ENCODE assay signal across 11 cellular contexts in genomic region chr16:2206780-2207433, GRCh38. TPM values are rescaled to one million over a fixed set of nuclear protein-coding genes. Genes with fewer than 3 reads are reported as not detected.
DNase-seq lines count a peak whose midpoint lies in the region; ATAC-seq, FAIRE-seq and TF ChIP-seq lines count a peak whose summit lies in the region.
"Had no signal": no experiment of that assay in that cellular context is flagged by ENCODE, and none has a peak within 500 bp of the region (broad histone marks: within the 10 kb centered on the region; RNA-seq: fewer than 3 reads in every experiment).

No MANE protein-coding gene starts in this region.

- no peak for FAIRE-seq in HepG2 (lab: Jason Lieb, UNC)

- intact Hi-C loops in HepG2 (cut with micrococcal nuclease; ENCODE audit: unreplicated experiment) (no loop called here), right lobe of liver (cut with DNase I) (no loop called here), PC-9 (cut with micrococcal nuclease; ENCODE audit: unreplicated experiment) (no loop called here)

- H3K36me3 Mint-ChIP-seq in endothelial cell (ENCODE audit: low read depth, unreplicated experiment): peaks cover 8% of the 10 kb centered on the region
- peaks cover 4% of the 10 kb centered on the region for H3K36me3 Mint-ChIP-seq in type B pancreatic cell

- CTCF ChIA-PET in HepG2 (lab: Yijun Ruan, JAX; ENCODE audit: low intra/inter-chr PET ratio, low total read pairs): no interaction called here
- CTCF ChIA-PET in PC-9 (lab: Charles Lee): interaction anchor here (0.6 kb wide), 3 partner anchors 29 to 232 kb away, joined by 4 to 7 read pairs (median 4); no protein-coding TSS in a partner anchor

- TF ChIP-seq POLR2A in HepG2 (IDR thresholded peaks at IDR 0.05; ENCODE audit: insufficient read depth in 1 of 2, low read depth in 2 of 2, low read length in 2 of 2) (no peak), right lobe of liver (IDR thresholded peaks at IDR 0.05) (no peak)

- H3K4me3 ChIP-seq in HepG2 (replicated peaks in 1 of 3; ENCODE audit: insufficient read depth in 1 of 3, low read depth in 2 of 3, low read length in 3 of 3) (0 out of 6 replicates have a peak overlapping the region, but pooled peaks of 1 of the 3 experiments have one; percentile 96), right lobe of liver (no peak overlapping the region), PC-9 (peak overlapping the region; percentile 91; the same call in 1 of the 2 replicates)

- TF ChIP-seq CTCF in HepG2 (CRISPR knock-in tag; IDR thresholded peaks at IDR 0.05): no peak
- no peak for TF ChIP-seq CTCF in right lobe of liver (IDR thresholded peaks at IDR 0.05)
- TF ChIP-seq CTCF in PC-9 (conservative IDR thresholded peaks at IDR 0.05): no peak
- TF ChIP-seq CTCF in endothelial cell (IDR thresholded peaks at IDR 0.05; ENCODE audit: unreplicated experiment): no peak
- no peak for TF ChIP-seq CTCF in type B pancreatic cell (conservative IDR thresholded peaks at IDR 0.05)

- H3K79me2 ChIP-seq in HepG2 (ENCODE audit: insufficient read depth, low read length) (peaks cover 8% of the 10 kb centered on the region), PC-9 (ENCODE audit: low read depth) (peaks cover 22% of the 10 kb centered on the region)

- POLR2A ChIA-PET in HepG2 (lab: Yijun Ruan, JAX): interaction anchor here (1.0 to 4.3 kb wide), 4 partner anchors 8 to 52 kb away, joined by 3 to 18 read pairs (median 8); partner anchors contain the start of genes PGP and TRAF7
- POLR2A ChIA-PET in PC-9 (lab: Charles Lee; ENCODE audit: unreplicated experiment): no interaction called here

- H3K9me3 Mint-ChIP-seq in endothelial cell (ENCODE audit: unreplicated experiment) (no peaks in the 10 kb centered on the region), type B pancreatic cell (no peaks in the 10 kb centered on the region)

- H3K36me3 ChIP-seq in HepG2 (replicated peaks in 1 of 2; ENCODE audit: control insufficient read depth in 1 of 2, insufficient read depth in 2 of 2, low read length in 2 of 2) (peaks cover 2 to 13% of the 10 kb centered on the region in 2 experiments; a peak in 4 of 5 replicates), right lobe of liver (peaks cover 0 to 19% (median 7%) of the 10 kb centered on the region in 4 donors), PC-9 (ENCODE audit: low read depth) (0 out of 2 replicates have a peak, but pooled peaks cover 6% of the 10 kb centered on the region)

- peaks cover 43% of the 10 kb centered on the region for H3K4me1 ChIP-seq in HepG2 (ENCODE audit: insufficient read depth, low read length)
- peaks cover 0 to 18% (median 6%) of the 10 kb centered on the region in 4 donors for H3K4me1 ChIP-seq in right lobe of liver
- H3K4me1 ChIP-seq in PC-9 (replicated peaks; ENCODE audit: insufficient read depth): peaks cover 18% of the 10 kb centered on the region

- no peak for ATAC-seq in HepG2
- no peak for ATAC-seq in right lobe of liver

- TF ChIP-seq EP300 in HepG2 (IDR thresholded peaks at IDR 0.05; ENCODE audit: low read depth in 2 of 2, low read length in 2 of 2) (no peak), HepG2 (CRISPR knock-in tag; IDR thresholded peaks at IDR 0.05; ENCODE audit: borderline replicate concordance) (no peak)

- no peak overlapping the region for H3K27ac ChIP-seq in HepG2 (ENCODE audit: extremely low read length, insufficient read depth, low read length)
- H3K27ac ChIP-seq in right lobe of liver: no peak overlapping the region
- H3K27ac ChIP-seq in PC-9: no peak overlapping the region

- WGBS in HepG2 (ENCODE audit: low lambda C conversion rate): 93% methylated on average over 7 of the region's 23 CpGs
- 85% methylated on average over 5 of the region's 23 CpGs for WGBS in right lobe of liver (ENCODE audit: insufficient coverage, low coverage, low lambda C conversion rate, missing lambda C conversion rate)

- H3K27me3 Mint-ChIP-seq in endothelial cell (ENCODE audit: unreplicated experiment) (peaks cover 12% of the 10 kb centered on the region), type B pancreatic cell (peaks cover 6% of the 10 kb centered on the region)

- no peak overlapping the region; the same call in 1 of the 2 replicates for H3K9ac ChIP-seq in HepG2 (ENCODE audit: insufficient read depth, low read depth, low read length)

- DNase-seq in HepG2 (ENCODE audit: low spot score) (no peak), right lobe of liver (no peak), PC-9 (no peak), endothelial cell (ENCODE audit: low spot score) (no peak), type B pancreatic cell (ENCODE audit: extremely low spot score, unreplicated experiment) (no peak), UCSD-AML1 (lab: John Stamatoyannopoulos, UW; ENCODE audit: unreplicated experiment) (no peak), midbrain (lab: John Stamatoyannopoulos, UW) (no peak), putamen (ENCODE audit: low spot score) (no peak)
- DNase-seq: NCI-H1436, Right ventricle myocardium superior had no signal

- H3K27me3 ChIP-seq in HepG2 (ENCODE audit: control insufficient read depth in 1 of 2, insufficient read depth in 2 of 2, low read length in 2 of 2) (no peaks in the 10 kb centered on the region), right lobe of liver (no peaks in the 10 kb centered on the region), PC-9 (ENCODE audit: insufficient read depth, low read depth) (no peaks in the 10 kb centered on the region)
- H3K27me3 ChIP-seq: tibial nerve had no signal

- no peaks in the 10 kb centered on the region for H3K9me3 ChIP-seq in HepG2 (ENCODE audit: low read length)
- H3K9me3 ChIP-seq in right lobe of liver: no peaks in the 10 kb centered on the region
- no peaks in the 10 kb centered on the region for H3K9me3 ChIP-seq in PC-9 (ENCODE audit: insufficient read depth, low read depth)
- H3K9me3 ChIP-seq: tibial nerve had no signal

- H3K27ac Mint-ChIP-seq in endothelial cell (ENCODE audit: unreplicated experiment) (no peak overlapping the region), type B pancreatic cell (peak overlapping the region; percentile 78)

- peaks cover 20% of the 10 kb centered on the region; the same call in 1 of the 2 replicates for H3F3A ChIP-seq in PC-9 (ENCODE audit: insufficient read depth, low read depth)

- no peak for TF ChIP-seq RAD21 in HepG2 (CRISPR knock-in tag; IDR thresholded peaks at IDR 0.05)

- in situ Hi-C loops in HepG2 (cut with HindIII; ENCODE audit: extremely low pct_ligation_motif_present, low pct_unique_long_range_greater_than_20kb): no loop called here

- H3K4me2 ChIP-seq in HepG2 (ENCODE audit: low read depth, low read length) (peak overlapping the region; percentile 95; the same call in 1 of the 2 replicates), PC-9 (peak overlapping the region; percentile 88)

- peak overlapping the region; percentile 81 for H3K4me3 Mint-ChIP-seq in endothelial cell (ENCODE audit: unreplicated experiment)
- H3K4me3 Mint-ChIP-seq in type B pancreatic cell: peak overlapping the region; percentile 85

- no peaks in the 10 kb centered on the region for H4K20me1 ChIP-seq in HepG2 (ENCODE audit: insufficient read depth, low read length)
- peaks cover 3% of the 10 kb centered on the region; the same call in 1 of the 2 replicates for H4K20me1 ChIP-seq in PC-9 (ENCODE audit: insufficient read depth)

- H3K4me1 Mint-ChIP-seq in endothelial cell (ENCODE audit: unreplicated experiment) (peaks cover 12% of the 10 kb centered on the region), type B pancreatic cell (ENCODE audit: unreplicated experiment) (peaks cover 17% of the 10 kb centered on the region)

- no peaks in the 10 kb centered on the region for H3K9me2 ChIP-seq in PC-9 (ENCODE audit: insufficient read depth)

- H2AFZ ChIP-seq in HepG2 (ENCODE audit: low read length) (no peak overlapping the region), PC-9 (no peak overlapping the region)

- BruUV-seq in HepG2 (replicated peaks; lab: Mats Ljungman, UMichigan) (TSS peak; percentile 45), PC-9 (replicated peaks; lab: Mats Ljungman, UMichigan) (no TSS peak)

RNA-seq across cellular contexts. Expression of gene MLST8, which starts 1.7 kb away (rescaled TPM):
- total RNA-seq in HepG2 (2016; rRNA removed; fragmentation: Illumina TruSeq; extraction: Trizol) (25.2 and 30.8 TPM in 2 replicates), right lobe of liver (10 to 100 TPM; 13.1 to 51.0 (median 17.5) TPM), PC-9 (2021) (66.3 and 74.2 TPM in 2 replicates), endothelial cell (ENCODE audit: unreplicated experiment) (35.4 TPM), type B pancreatic cell (ENCODE audit: low replicate concordance) (44.9 and 56.8 TPM in 2 replicates)
- 66.8 and 68.3 TPM in 2 replicates for total RNA-seq in HepG2 (2016; cell fraction: cytosol; rRNA removed; fragmentation: Illumina TruSeq; extraction: Trizol; ENCODE audit: low read depth)
- total RNA-seq in HepG2 (2016; cell fraction: insoluble cytoplasmic fraction; rRNA removed; fragmentation: Illumina TruSeq; extraction: Trizol): 24.8 and 34.9 TPM in 2 replicates
- 73.3 and 82.0 TPM in 2 replicates for total RNA-seq in HepG2 (2016; cell fraction: membrane; rRNA removed; fragmentation: Illumina TruSeq; extraction: Trizol)
- total RNA-seq in HepG2 (2016; cell fraction: nucleus; rRNA removed; fragmentation: Illumina TruSeq; extraction: Trizol): 20.0 and 20.9 TPM in 2 replicates
- 70.9 and 72.7 TPM in 2 replicates for polyA plus RNA-seq in HepG2 (2011; rRNA removed)
- 88.3 and 159 TPM in 2 replicates for polyA plus RNA-seq in HepG2 (2011; cell fraction: cytosol; rRNA removed)
- 109 and 133 TPM in 2 replicates for polyA plus RNA-seq in HepG2 (2011; cell fraction: nucleus; rRNA removed)
- 26.5 and 34.3 TPM in 2 replicates for polyA plus RNA-seq in HepG2 (2012)
- polyA plus RNA-seq in HepG2 (2016; cell fraction: cytosol; fragmentation: Illumina TruSeq; extraction: Trizol; ENCODE audit: low read depth): 136 and 139 TPM in 2 replicates
- 45.5 and 48.4 TPM in 2 replicates for polyA plus RNA-seq in HepG2 (2016; cell fraction: insoluble cytoplasmic fraction; fragmentation: Illumina TruSeq; extraction: Trizol; ENCODE audit: low read depth)
- 121 and 123 TPM in 2 replicates for polyA plus RNA-seq in HepG2 (2016; cell fraction: membrane; fragmentation: Illumina TruSeq; extraction: Trizol; ENCODE audit: low read depth)
- polyA plus RNA-seq in HepG2 (2016; cell fraction: nucleus; fragmentation: Illumina TruSeq; extraction: Trizol; ENCODE audit: insufficient read depth, low read depth): 52.7 and 57.3 TPM in 2 replicates
- polyA minus RNA-seq in HepG2 (2011; rRNA and poly(A)+ RNA removed; ENCODE audit: low replicate concordance): 111 and 121 TPM in 2 replicates
- 30.5 and 31.0 TPM in 2 replicates for polyA minus RNA-seq in HepG2 (2011; cell fraction: cytosol; rRNA and poly(A)+ RNA removed)
- 41.5 and 46.5 TPM in 2 replicates for polyA minus RNA-seq in HepG2 (2011; cell fraction: nucleus; rRNA and poly(A)+ RNA removed)

RNA-seq across cellular contexts. Expression of gene BRICD5, which starts 3.8 kb away (rescaled TPM):
- total RNA-seq in HepG2 (2016; rRNA removed; fragmentation: Illumina TruSeq; extraction: Trizol) (1.7 and 5.8 TPM in 2 replicates), right lobe of liver (1 to 10 TPM in 4 of 6 experiments, under 1 TPM in 2; 0.74 to 3.7 (median 2.0) TPM), PC-9 (2021) (17.1 and 24.6 TPM in 2 replicates), endothelial cell (ENCODE audit: unreplicated experiment) (21.1 TPM), type B pancreatic cell (ENCODE audit: low replicate concordance) (8.7 and 16.6 TPM in 2 replicates)
- total RNA-seq in HepG2 (2016; cell fraction: cytosol; rRNA removed; fragmentation: Illumina TruSeq; extraction: Trizol; ENCODE audit: low read depth): 2.2 and 3.3 TPM in 2 replicates
- total RNA-seq in HepG2 (2016; cell fraction: insoluble cytoplasmic fraction; rRNA removed; fragmentation: Illumina TruSeq; extraction: Trizol): 1.6 and 6.3 TPM in 2 replicates
- 1.4 and 2.7 TPM in 2 replicates for total RNA-seq in HepG2 (2016; cell fraction: membrane; rRNA removed; fragmentation: Illumina TruSeq; extraction: Trizol)
- total RNA-seq in HepG2 (2016; cell fraction: nucleus; rRNA removed; fragmentation: Illumina TruSeq; extraction: Trizol): 5.3 and 6.8 TPM in 2 replicates
- 1.6 and 2.0 TPM in 2 replicates for polyA plus RNA-seq in HepG2 (2011; rRNA removed)
- 0.71 and 1.3 TPM in 2 replicates for polyA plus RNA-seq in HepG2 (2011; cell fraction: cytosol; rRNA removed)
- polyA plus RNA-seq in HepG2 (2011; cell fraction: nucleus; rRNA removed): 20.0 and 26.3 TPM in 2 replicates
- polyA plus RNA-seq in HepG2 (2012): 3.3 and 5.8 TPM in 2 replicates
- polyA plus RNA-seq in HepG2 (2016; cell fraction: cytosol; fragmentation: Illumina TruSeq; extraction: Trizol; ENCODE audit: low read depth): 1.9 and 3.4 TPM in 2 replicates
- 1.3 and 2.2 TPM in 2 replicates for polyA plus RNA-seq in HepG2 (2016; cell fraction: insoluble cytoplasmic fraction; fragmentation: Illumina TruSeq; extraction: Trizol; ENCODE audit: low read depth)
- 0.97 and 1.2 TPM in 2 replicates for polyA plus RNA-seq in HepG2 (2016; cell fraction: membrane; fragmentation: Illumina TruSeq; extraction: Trizol; ENCODE audit: low read depth)
- polyA plus RNA-seq in HepG2 (2016; cell fraction: nucleus; fragmentation: Illumina TruSeq; extraction: Trizol; ENCODE audit: insufficient read depth, low read depth): 15.3 and 20.5 TPM in 2 replicates
- polyA minus RNA-seq in HepG2 (2011; rRNA and poly(A)+ RNA removed; ENCODE audit: low replicate concordance): 0.72 and 4.8 TPM in 2 replicates
- 3.1 TPM in 1 of 2 replicates, not detected in the other for polyA minus RNA-seq in HepG2 (2011; cell fraction: cytosol; rRNA and poly(A)+ RNA removed)
- polyA minus RNA-seq in HepG2 (2011; cell fraction: nucleus; rRNA and poly(A)+ RNA removed): 3.1 and 8.0 TPM in 2 replicates

RNA-seq across cellular contexts. Expression of gene PGP, which starts 7.7 kb away (rescaled TPM):
- total RNA-seq in HepG2 (2016; rRNA removed; fragmentation: Illumina TruSeq; extraction: Trizol): 15.6 and 18.3 TPM in 2 replicates
- 17.4 and 22.1 TPM in 2 replicates for total RNA-seq in HepG2 (2016; cell fraction: cytosol; rRNA removed; fragmentation: Illumina TruSeq; extraction: Trizol; ENCODE audit: low read depth)
- total RNA-seq in HepG2 (2016; cell fraction: insoluble cytoplasmic fraction; rRNA removed; fragmentation: Illumina TruSeq; extraction: Trizol): 14.6 and 17.3 TPM in 2 replicates
- 19.3 and 24.3 TPM in 2 replicates for total RNA-seq in HepG2 (2016; cell fraction: membrane; rRNA removed; fragmentation: Illumina TruSeq; extraction: Trizol)
- total RNA-seq in HepG2 (2016; cell fraction: nucleus; rRNA removed; fragmentation: Illumina TruSeq; extraction: Trizol): 13.5 and 16.4 TPM in 2 replicates
- 7.3 and 8.4 TPM in 2 replicates for polyA plus RNA-seq in HepG2 (2011; rRNA removed)
- 4.2 and 9.0 TPM in 2 replicates for polyA plus RNA-seq in HepG2 (2011; cell fraction: cytosol; rRNA removed)
- 26.9 and 29.4 TPM in 2 replicates for polyA plus RNA-seq in HepG2 (2011; cell fraction: nucleus; rRNA removed)
- 5.8 and 6.7 TPM in 2 replicates for polyA plus RNA-seq in HepG2 (2012)
- polyA plus RNA-seq in HepG2 (2016; cell fraction: cytosol; fragmentation: Illumina TruSeq; extraction: Trizol; ENCODE audit: low read depth): 28.2 and 33.1 TPM in 2 replicates
- 21.0 and 21.9 TPM in 2 replicates for polyA plus RNA-seq in HepG2 (2016; cell fraction: insoluble cytoplasmic fraction; fragmentation: Illumina TruSeq; extraction: Trizol; ENCODE audit: low read depth)
- polyA plus RNA-seq in HepG2 (2016; cell fraction: membrane; fragmentation: Illumina TruSeq; extraction: Trizol; ENCODE audit: low read depth): 24.1 and 25.1 TPM in 2 replicates
- polyA plus RNA-seq in HepG2 (2016; cell fraction: nucleus; fragmentation: Illumina TruSeq; extraction: Trizol; ENCODE audit: insufficient read depth, low read depth): 37.7 and 42.5 TPM in 2 replicates
- 7.8 and 25.3 TPM in 2 replicates for polyA minus RNA-seq in HepG2 (2011; rRNA and poly(A)+ RNA removed; ENCODE audit: low replicate concordance)
- polyA minus RNA-seq in HepG2 (2011; cell fraction: cytosol; rRNA and poly(A)+ RNA removed): 3.1 and 4.7 TPM in 2 replicates
- 6.1 and 8.8 TPM in 2 replicates for polyA minus RNA-seq in HepG2 (2011; cell fraction: nucleus; rRNA and poly(A)+ RNA removed)
- total RNA-seq in right lobe of liver: 10 to 100 TPM in 1 of 6 experiments, 1 to 10 TPM in 5; 3.8 to 14.2 (median 6.9) TPM
- 20.2 and 23.4 TPM in 2 replicates for total RNA-seq in PC-9 (2021)
- 31.5 TPM for total RNA-seq in endothelial cell (ENCODE audit: unreplicated experiment)
- total RNA-seq in type B pancreatic cell (ENCODE audit: low replicate concordance): 16.2 and 25.5 TPM in 2 replicates

RNA-seq across cellular contexts. Expression of gene CASKIN1, which starts 10.5 kb away (rescaled TPM):
- 1.2 and 1.4 TPM in 2 replicates for total RNA-seq in HepG2 (2016; rRNA removed; fragmentation: Illumina TruSeq; extraction: Trizol)
- total RNA-seq in HepG2 (2016; cell fraction: cytosol; rRNA removed; fragmentation: Illumina TruSeq; extraction: Trizol; ENCODE audit: low read depth): 0.20 and 2.1 TPM in 2 replicates
- total RNA-seq in HepG2 (2016; cell fraction: insoluble cytoplasmic fraction; rRNA removed; fragmentation: Illumina TruSeq; extraction: Trizol): 0.56 and 0.91 TPM in 2 replicates
- 0.65 and 0.76 TPM in 2 replicates for total RNA-seq in HepG2 (2016; cell fraction: membrane; rRNA removed; fragmentation: Illumina TruSeq; extraction: Trizol)
- total RNA-seq in HepG2 (2016; cell fraction: nucleus; rRNA removed; fragmentation: Illumina TruSeq; extraction: Trizol): 0.65 and 1.9 TPM in 2 replicates
- 2.2 and 9.4 TPM in 2 replicates for polyA plus RNA-seq in HepG2 (2011; rRNA removed)
- polyA plus RNA-seq in HepG2 (2011; cell fraction: cytosol; rRNA removed): 0.65 and 1.0 TPM in 2 replicates
- polyA plus RNA-seq in HepG2 (2011; cell fraction: nucleus; rRNA removed): 13.6 and 21.2 TPM in 2 replicates
- 2.3 and 3.3 TPM in 2 replicates for polyA plus RNA-seq in HepG2 (2012)
- 0.10 TPM in 2 replicates for polyA plus RNA-seq in HepG2 (2016; cell fraction: cytosol; fragmentation: Illumina TruSeq; extraction: Trizol; ENCODE audit: low read depth)
- 0.49 and 0.81 TPM in 2 replicates for polyA plus RNA-seq in HepG2 (2016; cell fraction: insoluble cytoplasmic fraction; fragmentation: Illumina TruSeq; extraction: Trizol; ENCODE audit: low read depth)
- 0.34 and 0.36 TPM in 2 replicates for polyA plus RNA-seq in HepG2 (2016; cell fraction: membrane; fragmentation: Illumina TruSeq; extraction: Trizol; ENCODE audit: low read depth)
- 4.1 and 6.3 TPM in 2 replicates for polyA plus RNA-seq in HepG2 (2016; cell fraction: nucleus; fragmentation: Illumina TruSeq; extraction: Trizol; ENCODE audit: insufficient read depth, low read depth)
- 4.0 TPM in 1 of 2 replicates, not detected in the other for polyA minus RNA-seq in HepG2 (2011; rRNA and poly(A)+ RNA removed; ENCODE audit: low replicate concordance)
- 0.88 and 1.8 TPM in 2 replicates for polyA minus RNA-seq in HepG2 (2011; cell fraction: cytosol; rRNA and poly(A)+ RNA removed)
- polyA minus RNA-seq in HepG2 (2011; cell fraction: nucleus; rRNA and poly(A)+ RNA removed): 1.5 and 2.7 TPM in 2 replicates
- total RNA-seq in right lobe of liver: not detected
- 2.1 and 3.3 TPM in 2 replicates for total RNA-seq in PC-9 (2021)
- 2.4 TPM for total RNA-seq in endothelial cell (ENCODE audit: unreplicated experiment)
- total RNA-seq in type B pancreatic cell (ENCODE audit: low replicate concordance): 2.7 and 6.3 TPM in 2 replicates

RNA-seq across cellular contexts. Expression of gene E4F1, which starts 16.5 kb away (rescaled TPM):
- total RNA-seq in HepG2 (2016; rRNA removed; fragmentation: Illumina TruSeq; extraction: Trizol): 10.3 and 19.5 TPM in 2 replicates
- 6.9 and 8.8 TPM in 2 replicates for total RNA-seq in HepG2 (2016; cell fraction: cytosol; rRNA removed; fragmentation: Illumina TruSeq; extraction: Trizol; ENCODE audit: low read depth)
- 8.9 and 20.8 TPM in 2 replicates for total RNA-seq in HepG2 (2016; cell fraction: insoluble cytoplasmic fraction; rRNA removed; fragmentation: Illumina TruSeq; extraction: Trizol)
- total RNA-seq in HepG2 (2016; cell fraction: membrane; rRNA removed; fragmentation: Illumina TruSeq; extraction: Trizol): 6.0 TPM in 2 replicates
- 24.2 and 28.6 TPM in 2 replicates for total RNA-seq in HepG2 (2016; cell fraction: nucleus; rRNA removed; fragmentation: Illumina TruSeq; extraction: Trizol)
- 13.8 and 17.2 TPM in 2 replicates for polyA plus RNA-seq in HepG2 (2011; rRNA removed)
- polyA plus RNA-seq in HepG2 (2011; cell fraction: cytosol; rRNA removed): 6.1 and 10.8 TPM in 2 replicates
- 151 and 202 TPM in 2 replicates for polyA plus RNA-seq in HepG2 (2011; cell fraction: nucleus; rRNA removed)
- 6.8 and 6.9 TPM in 2 replicates for polyA plus RNA-seq in HepG2 (2012)
- 3.5 and 3.6 TPM in 2 replicates for polyA plus RNA-seq in HepG2 (2016; cell fraction: cytosol; fragmentation: Illumina TruSeq; extraction: Trizol; ENCODE audit: low read depth)
- 8.4 and 9.9 TPM in 2 replicates for polyA plus RNA-seq in HepG2 (2016; cell fraction: insoluble cytoplasmic fraction; fragmentation: Illumina TruSeq; extraction: Trizol; ENCODE audit: low read depth)
- 4.8 and 5.0 TPM in 2 replicates for polyA plus RNA-seq in HepG2 (2016; cell fraction: membrane; fragmentation: Illumina TruSeq; extraction: Trizol; ENCODE audit: low read depth)
- polyA plus RNA-seq in HepG2 (2016; cell fraction: nucleus; fragmentation: Illumina TruSeq; extraction: Trizol; ENCODE audit: insufficient read depth, low read depth): 55.1 and 57.6 TPM in 2 replicates
- polyA minus RNA-seq in HepG2 (2011; rRNA and poly(A)+ RNA removed; ENCODE audit: low replicate concordance): 14.4 and 15.9 TPM in 2 replicates
- 6.6 and 9.1 TPM in 2 replicates for polyA minus RNA-seq in HepG2 (2011; cell fraction: cytosol; rRNA and poly(A)+ RNA removed)
- polyA minus RNA-seq in HepG2 (2011; cell fraction: nucleus; rRNA and poly(A)+ RNA removed): 18.3 and 20.5 TPM in 2 replicates
- 10 to 100 TPM in 4 of 6 experiments, 1 to 10 TPM in 2; 8.9 to 11.3 (median 10.4) TPM for total RNA-seq in right lobe of liver
- 38.8 and 41.1 TPM in 2 replicates for total RNA-seq in PC-9 (2021)
- total RNA-seq in endothelial cell (ENCODE audit: unreplicated experiment): 35.9 TPM
- total RNA-seq in type B pancreatic cell (ENCODE audit: low replicate concordance): 24.9 and 30.4 TPM in 2 replicates
